Comparison of ENCODE assay signal across 8 cellular contexts in the genomic region with DNA sequence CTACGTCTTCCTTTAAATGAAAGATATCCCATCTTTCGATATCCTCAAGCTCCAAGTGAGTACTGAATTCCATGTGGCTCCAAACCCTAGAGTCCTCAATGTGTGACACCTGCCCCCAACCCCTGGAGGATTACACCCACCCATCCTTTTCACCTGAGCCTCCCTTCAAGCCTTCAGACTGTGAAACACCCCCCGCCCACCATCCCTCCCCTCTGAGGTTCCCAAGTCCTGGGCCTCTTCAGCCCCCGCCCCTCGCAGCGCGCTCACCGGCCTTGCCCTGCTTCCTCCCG. TPM values are rescaled to one million over a fixed set of nuclear protein-coding genes. Genes with fewer than 3 reads are reported as not detected.
DNase-seq lines count a peak whose midpoint lies in the region; ATAC-seq and TF ChIP-seq lines count a peak whose summit lies in the region.

No MANE protein-coding gene starts in this region.

- DNase-seq in fibroblast of mammary gland (ENCODE audit: low read depth) (no peak), skeletal muscle cell (ENCODE audit: low read depth) (no peak), dedifferentiated amniotic fluid mesenchymal stem cell (ENCODE audit: extremely low spot score) (no peak), A172 (ENCODE audit: low spot score) (no peak)

- no peaks in the 10 kb centered on the region for H3K9me3 ChIP-seq in HEK293 (ENCODE audit: control insufficient read depth, insufficient read depth, low read depth, low read length)

- H3K36me3 ChIP-seq in HEK293 (ENCODE audit: control insufficient read depth in 2 of 2, insufficient read depth in 1 of 2, low read length in 2 of 2) = peaks cover 3 to 55% of the 10 kb centered on the region in 2 experiments

- ATAC-seq in HG02970 (IDR thresholded peaks at IDR 0.05; ENCODE audit: low FRiP score, unreplicated experiment) = no peak
- ATAC-seq in HG03354 (IDR thresholded peaks at IDR 0.05; ENCODE audit: poor library complexity, severe bottlenecking, unreplicated experiment) = no peak

- CTCF ChIA-PET in HEK293 (lab: Yijun Ruan, JAX) = interaction anchor here (0.6 to 2.5 kb wide), 17 partner anchors 9 to 1401 kb away, joined by 3 to 16 read pairs (median 3); partner anchors contain the start of genes FLAD1, LENEP and PMVK

- TF ChIP-seq CTCF in HEK293 (tag by site-specific recombination; IDR thresholded peaks at IDR 0.05) = no peak
- no peak for TF ChIP-seq CTCF in VCaP (conservative IDR thresholded peaks at IDR 0.05)
- TF ChIP-seq CTCF in fibroblast of mammary gland (conservative IDR thresholded peaks at IDR 0.05; ENCODE audit: control insufficient read depth, insufficient read depth, low read depth, low read length) = no peak

- peaks cover 10% of the 10 kb centered on the region for H3K4me1 ChIP-seq in HEK293 (ENCODE audit: control insufficient read depth, insufficient read depth, low read length)

- H3K4me3 ChIP-seq in HEK293 (ENCODE audit: low read depth, low read length) (peak overlapping the region; percentile 90), fibroblast of mammary gland (ENCODE audit: control insufficient read depth, low read depth, low read length) (peak overlapping the region; percentile 69), skeletal muscle cell (ENCODE audit: low read depth, low read length) (peak overlapping the region; percentile 67)

- H3K27ac ChIP-seq in HEK293 (ENCODE audit: extremely low read depth, low read depth, low read length) (peak overlapping the region; percentile 94), VCaP (peak overlapping the region; percentile 100)

- POLR2A ChIA-PET in HEK293 (lab: Yijun Ruan, JAX) = interaction anchor here (0.6 to 2.9 kb wide), 12 partner anchors 9 to 124 kb away, joined by 3 to 69 read pairs (median 4); partner anchors contain the start of genes FLAD1, PMVK and SHC1

TF ChIP-seq in HEK293, 187 proteins besides CTCF, POLR2A, EP300 and RAD21:
- peak; percentile 93 for TF ChIP-seq EGR2 (tag by site-specific recombination; IDR thresholded peaks at IDR 0.05; ENCODE audit: low read depth)
- no peak for TF ChIP-seq ZNF529 (tag by site-specific recombination; IDR thresholded peaks at IDR 0.05; ENCODE audit: insufficient replicate concordance)

RNA-seq across cellular contexts. Expression of gene PYGO2, which starts 0.4 kb away (rescaled TPM):
- 27.1 and 27.5 TPM in 2 replicates for total RNA-seq in A172 (2014; rRNA removed; shearing (Covaris generic))

RNA-seq across cellular contexts. Expression of gene PBXIP1, which starts 5.3 kb away (rescaled TPM):
- 51.0 and 89.4 TPM in 2 replicates for total RNA-seq in A172 (2014; rRNA removed; shearing (Covaris generic))

RNA-seq across cellular contexts. Expression of gene SHC1, which starts 9.4 kb away (rescaled TPM):
- 292 and 357 TPM in 2 replicates for total RNA-seq in A172 (2014; rRNA removed; shearing (Covaris generic))

RNA-seq across cellular contexts. Expression of gene CKS1B, which starts 13.3 kb away (rescaled TPM):
- total RNA-seq in A172 (2014; rRNA removed; shearing (Covaris generic)) = 312 and 369 TPM in 2 replicates

RNA-seq across cellular contexts. Expression of gene FLAD1, which starts 22.0 kb away (rescaled TPM):
- total RNA-seq in A172 (2014; rRNA removed; shearing (Covaris generic)) = 63.5 and 65.9 TPM in 2 replicates
